Comparison of ENCODE assay signal across 30 cellular contexts in genomic region chr7:151894131-151895007, GRCh38. TPM values are rescaled to one million over a fixed set of nuclear protein-coding genes. Genes with fewer than 3 reads are reported as not detected.
DNase-seq lines count a peak whose midpoint lies in the region; ATAC-seq and TF ChIP-seq lines count a peak whose summit lies in the region.
"Had no signal": no experiment of that assay in that cellular context is flagged by ENCODE, and none has a peak within 500 bp of the region (broad histone marks: within the 10 kb centered on the region; RNA-seq: fewer than 3 reads in every experiment).

No MANE protein-coding gene starts in this region.

- POLR2A ChIA-PET in T-cell (lab: Charles Lee), result no interaction called here

- intact Hi-C loops in esophagus squamous epithelium (cut with DNase I), result no loop called here

- H2BK15ac ChIP-seq in mesendoderm (replicated peaks; ENCODE audit: low read depth), result no peak overlapping the region

- H3K56ac ChIP-seq in mesendoderm (ENCODE audit: low read length), result no peak overlapping the region

- peaks cover 26% of the 10 kb centered on the region for H3K27me3 Mint-ChIP-seq in stimulated activated naive CD8-positive, alpha-beta T cell treated with anti-CD3 and anti-CD28 coated beads, Interleukin-15, amount 100 ng/mL, for 72 hours
- H3K27me3 Mint-ChIP-seq in T-cell, result peaks cover 22 to 26% of the 10 kb centered on the region in 2 donors

- ATAC-seq in stimulated activated naive CD8-positive, alpha-beta T cell treated with anti-CD3 and anti-CD28 coated beads, Interleukin-15, amount 100 ng/mL, for 72 hours, result peak; percentile 22
- no peak for ATAC-seq in stimulated activated naive CD8-positive, alpha-beta T cell treated with anti-CD3 and anti-CD28 coated beads, Interleukin-15, Interleukin-2, amounts not matched to agents 100 U/mL and 50 U/mL, for 24 hours
- ATAC-seq in T-cell (replicated peaks in 1 of 4), result no peak
- ATAC-seq: body of pancreas; CD8-positive, alpha-beta T cell; gastrocnemius medialis; left cardiac atrium; right lobe of liver; Right ventricle myocardium inferior; SK-N-SH treated with all-trans-retinoic acid at 6 μM for 48 hours; T-helper 17 cell had no signal

- DNase-seq in stimulated activated naive CD8-positive, alpha-beta T cell treated with anti-CD3 and anti-CD28 coated beads, Interleukin-15, amount 100 ng/mL, for 72 hours, result no peak
- DNase-seq in stimulated activated naive CD8-positive, alpha-beta T cell treated with anti-CD3 and anti-CD28 coated beads, Interleukin-15, Interleukin-2, amounts not matched to agents 100 U/mL and 50 U/mL, for 24 hours, result no peak
- DNase-seq in esophagus squamous epithelium (lab: John Stamatoyannopoulos, UW), result no peak
- peak; percentile 52 for DNase-seq in osteoblast (ENCODE audit: insufficient read length, low spot score, missing footprints)
- no peak for DNase-seq in T-cell
- no peak for DNase-seq in stimulated activated CD4-positive, alpha-beta T cell treated with anti-CD3 and anti-CD28 coated beads, Interleukin-4, amount 100 ng/mL, for 4 hours
- no peak for DNase-seq in mesendoderm
- no peak for DNase-seq in HPDE6-E6E7 (ENCODE audit: extremely low spot score)
- DNase-seq: activated CD4-positive, alpha-beta memory T cell treated with anti-CD3 and anti-CD28 coated beads for 36 hours; activated CD4-positive, CD25-positive, alpha-beta regulatory T cell treated with anti-CD3 and anti-CD28 coated beads, Interleukin-2, amount 50 U/mL, for 72 hours; activated naive CD4-positive, alpha-beta T cell treated with anti-CD3 and anti-CD28 coated beads, Interleukin-2, amount 50 U/mL, for 16 hours; AML-193; body of pancreas; CD8-positive, alpha-beta T cell; cerebellar nuclear complex; gastrocnemius medialis; GOT3; left cardiac atrium; mesenchymal stem cell; NCI-H2029 treated with DMSO at 0.1 percent for 48 hours; stimulated activated CD4-positive, alpha-beta T cell treated with anti-CD3 and anti-CD28 coated beads, Interleukin-4, amount 100 ng/mL, for 24 hours; T-helper 17 cell had no signal

- no peak overlapping the region for H2BK5ac ChIP-seq in mesendoderm (ENCODE audit: low read length)

- no peaks in the 10 kb centered on the region for H3K36me3 Mint-ChIP-seq in T-cell
- H3K36me3 Mint-ChIP-seq: activated CD4-positive, alpha-beta memory T cell treated with anti-CD3 and anti-CD28 coated beads for 36 hours; CD8-positive, alpha-beta T cell had no signal

- H3K9me3 ChIP-seq in esophagus squamous epithelium, result no peaks in the 10 kb centered on the region
- H3K9me3 ChIP-seq in osteoblast (ENCODE audit: low read depth, low read length), result no peaks in the 10 kb centered on the region
- H3K9me3 ChIP-seq: body of pancreas, gastrocnemius medialis, prostate gland, right lobe of liver, suprapubic skin had no signal

- no peak overlapping the region for H3K23ac ChIP-seq in mesendoderm (ENCODE audit: low read length)

- H4K20me1 ChIP-seq in osteoblast (ENCODE audit: insufficient read depth, low read length), result no peaks in the 10 kb centered on the region

- no peaks in the 10 kb centered on the region for H3K79me1 ChIP-seq in mesendoderm (ENCODE audit: low read length)

- no peak overlapping the region for H2BK120ac ChIP-seq in mesendoderm (ENCODE audit: low read depth, low read length)

- H3K4me1 ChIP-seq in esophagus squamous epithelium (peaks cover 13 to 68% (median 14%) of the 10 kb centered on the region in 3 donors), osteoblast (ENCODE audit: insufficient read depth, low read length) (no peaks in the 10 kb centered on the region), mesendoderm (ENCODE audit: control insufficient read depth, low read depth, low read length) (no peaks in the 10 kb centered on the region)
- H3K4me1 ChIP-seq: gastrocnemius medialis, prostate gland, right lobe of liver had no signal

- H3K18ac ChIP-seq in mesendoderm (ENCODE audit: low read length), result no peak overlapping the region

- H3K4me3 Mint-ChIP-seq in stimulated activated naive CD8-positive, alpha-beta T cell treated with anti-CD3 and anti-CD28 coated beads, Interleukin-15, amount 100 ng/mL, for 72 hours, result no peak overlapping the region
- H3K4me3 Mint-ChIP-seq in T-cell, result no peak overlapping the region
- H3K4me3 Mint-ChIP-seq: activated CD4-positive, alpha-beta memory T cell treated with anti-CD3 and anti-CD28 coated beads for 36 hours; activated T-helper 1 cell treated with anti-CD3 and anti-CD28 coated beads, Interleukin-12 subunit alpha, Interleukin-12 subunit beta, Interleukin-2, Interleukin-4 antibody, amounts not matched to agents 30 ng/mL and 10 ng/mL and 1 ng/mL, durations not matched to agents 14 hours and 24 hours and 36 hours; CD8-positive, alpha-beta T cell; T-helper 17 cell had no signal

- no peaks in the 10 kb centered on the region for H3K9me3 Mint-ChIP-seq in stimulated activated naive CD8-positive, alpha-beta T cell treated with anti-CD3 and anti-CD28 coated beads, Interleukin-15, amount 100 ng/mL, for 72 hours
- no peaks in the 10 kb centered on the region for H3K9me3 Mint-ChIP-seq in T-cell
- H3K9me3 Mint-ChIP-seq: activated CD4-positive, alpha-beta memory T cell treated with anti-CD3 and anti-CD28 coated beads for 36 hours; activated T-helper 1 cell treated with anti-CD3 and anti-CD28 coated beads, Interleukin-12 subunit alpha, Interleukin-12 subunit beta, Interleukin-2, Interleukin-4 antibody, amounts not matched to agents 30 ng/mL and 10 ng/mL and 1 ng/mL, durations not matched to agents 14 hours and 24 hours and 36 hours; CD8-positive, alpha-beta T cell had no signal

- H3K79me2 ChIP-seq in osteoblast (ENCODE audit: insufficient read depth, low read length) (no peaks in the 10 kb centered on the region), mesendoderm (ENCODE audit: control insufficient read depth, insufficient read depth, low read length) (no peaks in the 10 kb centered on the region)
- H3K79me2 ChIP-seq: hepatocyte had no signal

- H3K27ac Mint-ChIP-seq in stimulated activated naive CD8-positive, alpha-beta T cell treated with anti-CD3 and anti-CD28 coated beads, Interleukin-15, amount 100 ng/mL, for 72 hours, result no peak overlapping the region
- H3K27ac Mint-ChIP-seq in T-cell, result no peak overlapping the region
- H3K27ac Mint-ChIP-seq: activated CD4-positive, alpha-beta memory T cell treated with anti-CD3 and anti-CD28 coated beads for 36 hours; activated T-helper 1 cell treated with anti-CD3 and anti-CD28 coated beads, Interleukin-12 subunit alpha, Interleukin-12 subunit beta, Interleukin-2, Interleukin-4 antibody, amounts not matched to agents 30 ng/mL and 10 ng/mL and 1 ng/mL, durations not matched to agents 14 hours and 24 hours and 36 hours; CD8-positive, alpha-beta T cell; T-helper 17 cell had no signal

- no peak overlapping the region for H4K5ac ChIP-seq in mesendoderm (ENCODE audit: low read length)

- H3K27ac ChIP-seq in esophagus squamous epithelium (peak overlapping the region in 3 of 4 donors; percentile 46 to 72 (median 46)), osteoblast (ENCODE audit: low read depth, low read length) (no peak overlapping the region), mesendoderm (ENCODE audit: low read depth, low read length) (no peak overlapping the region)
- H3K27ac ChIP-seq: body of pancreas, gastrocnemius medialis, hepatocyte, HL-60, prostate gland, right lobe of liver had no signal

- WGBS in esophagus squamous epithelium, 2 donors, result 55 to 83% methylated on average over 27 to 30 of the region's 39 CpGs
- no CpG with 5 or more reads among the region's 39 CpGs for WGBS in mesendoderm (ENCODE audit: extremely low coverage, insufficient coverage, low lambda C conversion rate)

- H2AFZ ChIP-seq in osteoblast (ENCODE audit: low read length), result no peak overlapping the region
- H2AFZ ChIP-seq: hepatocyte had no signal

- H3K27me3 ChIP-seq in esophagus squamous epithelium (peaks cover 0 to 38% (median 0%) of the 10 kb centered on the region in 4 donors), osteoblast (ENCODE audit: insufficient read depth, low read length) (peaks cover 53% of the 10 kb centered on the region), mesendoderm (ENCODE audit: insufficient read depth, low read length, poor library complexity) (no peaks in the 10 kb centered on the region)
- H3K27me3 ChIP-seq: body of pancreas, hepatocyte, right lobe of liver had no signal

- H3K36me3 ChIP-seq in esophagus squamous epithelium, result no peaks in the 10 kb centered on the region
- H3K36me3 ChIP-seq in osteoblast (ENCODE audit: insufficient read depth, low read length), result no peaks in the 10 kb centered on the region
- H3K36me3 ChIP-seq in mesendoderm (ENCODE audit: control insufficient read depth, insufficient read depth, low read length), result no peaks in the 10 kb centered on the region
- H3K36me3 ChIP-seq: gastrocnemius medialis, prostate gland, right lobe of liver, suprapubic skin had no signal

- no peak for TF ChIP-seq POLR2A in esophagus squamous epithelium (IDR thresholded peaks at IDR 0.05)

- no peak overlapping the region for H3K4ac ChIP-seq in mesendoderm (ENCODE audit: low read depth, low read length)

- no peak overlapping the region for H3K9ac ChIP-seq in mesendoderm (ENCODE audit: low read length)

- TF ChIP-seq CTCF in esophagus squamous epithelium (IDR thresholded peaks at IDR 0.05), result no peak
- TF ChIP-seq CTCF in osteoblast (IDR thresholded peaks at IDR 0.05; ENCODE audit: extremely low read depth, low read depth, low read length), result no peak

- H2AK5ac ChIP-seq in mesendoderm (ENCODE audit: low read length), result no peak overlapping the region

- CTCF ChIA-PET in T-cell (lab: Charles Lee), result no interaction called here

- no peak overlapping the region for H4K8ac ChIP-seq in mesendoderm (ENCODE audit: low read depth, low read length)

- no peaks in the 10 kb centered on the region for H3K4me1 Mint-ChIP-seq in stimulated activated naive CD8-positive, alpha-beta T cell treated with anti-CD3 and anti-CD28 coated beads, Interleukin-15, amount 100 ng/mL, for 72 hours
- no peaks in the 10 kb centered on the region for H3K4me1 Mint-ChIP-seq in T-cell

- H3K4me2 ChIP-seq in osteoblast (ENCODE audit: insufficient read depth, low read length) (no peak overlapping the region), mesendoderm (ENCODE audit: low read length) (no peak overlapping the region)
- H3K4me2 ChIP-seq: hepatocyte had no signal

- H3K4me3 ChIP-seq in esophagus squamous epithelium (no peak overlapping the region), osteoblast (ENCODE audit: insufficient read depth, low read length) (no peak overlapping the region), mesendoderm (ENCODE audit: low read length) (no peak overlapping the region)
- H3K4me3 ChIP-seq: body of pancreas, gastrocnemius medialis, hepatocyte, prostate gland, right lobe of liver, suprapubic skin had no signal

RNA-seq across cellular contexts. Expression of gene PRKAG2, which starts 17.5 kb away (rescaled TPM):
- total RNA-seq in esophagus squamous epithelium (10 to 100 TPM in 3 of 4 donors, 1 to 10 TPM in 1; 8.9 to 35.1 (median 13.6) TPM), osteoblast (20.6 TPM in 2 replicates), T-cell (10 to 100 TPM; 43.0 to 59.9 (median 49.3) TPM)
- 12.7 TPM for polyA plus RNA-seq in mesendoderm (2013, experiment 1 of 2)
- 12.3 TPM for polyA plus RNA-seq in mesendoderm (2013, experiment 2 of 2)

Comparison
In these comparisons a context has a peak if more than half of its experiments do, and no peak if none do; other contexts are left out.
1. H3K27ac ChIP-seq: peak in esophagus squamous epithelium (3 of 4); none in osteoblast (single experiment) and mesendoderm (single experiment).